In genomic region chr2:105397025-105397722, GRCh38 we compare ENCODE assay signal across 1 cellular context.
TF ChIP-seq lines count a peak whose summit lies in the region.

No MANE protein-coding gene starts in this region.

TF ChIP-seq in GM23338, 12 proteins besides CTCF, POLR2A, EP300 and RAD21 (continued from another document):
- no peak for TF ChIP-seq ZNF462 (CRISPR knock-in tag; IDR thresholded peaks at IDR 0.05)
- TF ChIP-seq EZH2 (IDR thresholded peaks at IDR 0.05; ENCODE audit: low read depth, unreplicated experiment): no peak
- TF ChIP-seq, protein P1, sequence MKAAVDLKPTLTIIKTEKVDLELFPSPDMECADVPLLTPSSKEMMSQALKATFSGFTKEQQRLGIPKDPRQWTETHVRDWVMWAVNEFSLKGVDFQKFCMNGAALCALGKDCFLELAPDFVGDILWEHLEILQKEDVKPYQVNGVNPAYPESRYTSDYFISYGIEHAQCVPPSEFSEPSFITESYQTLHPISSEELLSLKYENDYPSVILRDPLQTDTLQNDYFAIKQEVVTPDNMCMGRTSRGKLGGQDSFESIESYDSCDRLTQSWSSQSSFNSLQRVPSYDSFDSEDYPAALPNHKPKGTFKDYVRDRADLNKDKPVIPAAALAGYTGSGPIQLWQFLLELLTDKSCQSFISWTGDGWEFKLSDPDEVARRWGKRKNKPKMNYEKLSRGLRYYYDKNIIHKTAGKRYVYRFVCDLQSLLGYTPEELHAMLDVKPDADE (IDR thresholded peaks at IDR 0.05): no peak
- TF ChIP-seq ZNF331 (CRISPR knock-in tag; IDR thresholded peaks at IDR 0.05; ENCODE audit: low read depth): no peak
- no peak for TF ChIP-seq EZH2phosphoT487 (IDR thresholded peaks at IDR 0.05; ENCODE audit: unreplicated experiment)
